ENCODE assay signal across 1 cellular context in genomic region chr20:32709029-32709527, GRCh38.
A peak's percentile ranks its signal among the peaks of the same experiment; 100 is the strongest.
TF ChIP-seq lines count a peak whose summit lies in the region.

No MANE protein-coding gene starts in this region.

TF ChIP-seq in HepG2, 621 proteins besides CTCF, POLR2A, EP300 and RAD21 (continued from another document and continues in another):
- TF ChIP-seq, protein P1, sequence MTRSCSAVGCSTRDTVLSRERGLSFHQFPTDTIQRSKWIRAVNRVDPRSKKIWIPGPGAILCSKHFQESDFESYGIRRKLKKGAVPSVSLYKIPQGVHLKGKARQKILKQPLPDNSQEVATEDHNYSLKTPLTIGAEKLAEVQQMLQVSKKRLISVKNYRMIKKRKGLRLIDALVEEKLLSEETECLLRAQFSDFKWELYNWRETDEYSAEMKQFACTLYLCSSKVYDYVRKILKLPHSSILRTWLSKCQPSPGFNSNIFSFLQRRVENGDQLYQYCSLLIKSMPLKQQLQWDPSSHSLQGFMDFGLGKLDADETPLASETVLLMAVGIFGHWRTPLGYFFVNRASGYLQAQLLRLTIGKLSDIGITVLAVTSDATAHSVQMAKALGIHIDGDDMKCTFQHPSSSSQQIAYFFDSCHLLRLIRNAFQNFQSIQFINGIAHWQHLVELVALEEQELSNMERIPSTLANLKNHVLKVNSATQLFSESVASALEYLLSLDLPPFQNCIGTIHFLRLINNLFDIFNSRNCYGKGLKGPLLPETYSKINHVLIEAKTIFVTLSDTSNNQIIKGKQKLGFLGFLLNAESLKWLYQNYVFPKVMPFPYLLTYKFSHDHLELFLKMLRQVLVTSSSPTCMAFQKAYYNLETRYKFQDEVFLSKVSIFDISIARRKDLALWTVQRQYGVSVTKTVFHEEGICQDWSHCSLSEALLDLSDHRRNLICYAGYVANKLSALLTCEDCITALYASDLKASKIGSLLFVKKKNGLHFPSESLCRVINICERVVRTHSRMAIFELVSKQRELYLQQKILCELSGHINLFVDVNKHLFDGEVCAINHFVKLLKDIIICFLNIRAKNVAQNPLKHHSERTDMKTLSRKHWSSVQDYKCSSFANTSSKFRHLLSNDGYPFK (CRISPR knock-in tag; IDR thresholded peaks at IDR 0.05; ENCODE audit: borderline replicate concordance): peak; percentile 50; the same call in 1 of the 2 replicates
- TF ChIP-seq BCL6 (CRISPR knock-in tag; IDR thresholded peaks at IDR 0.05) (peak; percentile 29; the same call in 1 of the 2 replicates), HOMEZ (CRISPR knock-in tag; IDR thresholded peaks at IDR 0.05; ENCODE audit: low read depth) (0 out of 2 replicates have a peak, but pooled peaks have one; percentile 4), ZNF160 (CRISPR knock-in tag; IDR thresholded peaks at IDR 0.05) (0 out of 2 replicates have a peak, but pooled peaks have one; percentile 38), THAP7 (CRISPR knock-in tag; IDR thresholded peaks at IDR 0.05) (0 out of 2 replicates have a peak, but pooled peaks have one; percentile 40), ZFY (CRISPR knock-in tag; IDR thresholded peaks at IDR 0.05) (peak; percentile 28), ZNF784 (CRISPR knock-in tag; IDR thresholded peaks at IDR 0.05; ENCODE audit: borderline replicate concordance) (0 out of 2 replicates have a peak, but pooled peaks have one; percentile 28), ZNF678 (CRISPR knock-in tag; IDR thresholded peaks at IDR 0.05) (0 out of 2 replicates have a peak, but pooled peaks have one; percentile 56), ZNF629 (CRISPR knock-in tag; conservative IDR thresholded peaks at IDR 0.05) (peak; percentile 76), HOXA5 (CRISPR knock-in tag; IDR thresholded peaks at IDR 0.05) (0 out of 2 replicates have a peak, but pooled peaks have one; percentile 27), MTA1 (CRISPR knock-in tag; IDR thresholded peaks at IDR 0.05; ENCODE audit: borderline replicate concordance) (peak; percentile 64; the same call in 1 of the 2 replicates), ZNF263 (CRISPR knock-in tag; IDR thresholded peaks at IDR 0.05) (peak; percentile 49; the same call in 1 of the 2 replicates), NFKB2 (CRISPR knock-in tag; IDR thresholded peaks at IDR 0.05; ENCODE audit: borderline replicate concordance) (peak; percentile 54; the same call in 1 of the 2 replicates), ZNF331 (CRISPR knock-in tag; IDR thresholded peaks at IDR 0.05) (peak; percentile 36; the same call in 1 of the 2 replicates), EHMT2 (IDR thresholded peaks at IDR 0.05; ENCODE audit: borderline replicate concordance, low read depth, low read length) (peak; percentile 58; the same call in 1 of the 2 replicates), ZNF33B (CRISPR knock-in tag; IDR thresholded peaks at IDR 0.05) (peak; percentile 57; the same call in 1 of the 2 replicates), ZBTB3 (CRISPR knock-in tag; IDR thresholded peaks at IDR 0.05; ENCODE audit: borderline replicate concordance, low read depth) (0 out of 2 replicates have a peak, but pooled peaks have one; percentile 11), MYC (CRISPR knock-in tag; IDR thresholded peaks at IDR 0.05; ENCODE audit: borderline replicate concordance) (peak; percentile 54; the same call in 1 of the 2 replicates), HIVEP1 (CRISPR knock-in tag; IDR thresholded peaks at IDR 0.05) (peak; percentile 47), ZNF33A (CRISPR knock-in tag; IDR thresholded peaks at IDR 0.05; ENCODE audit: borderline replicate concordance) (peak; percentile 97), GABPB1 (CRISPR knock-in tag; IDR thresholded peaks at IDR 0.05) (peak; percentile 12; the same call in 1 of the 2 replicates), DMAP1 (CRISPR knock-in tag; IDR thresholded peaks at IDR 0.05) (0 out of 2 replicates have a peak, but pooled peaks have one; percentile 18), PHF21A (CRISPR knock-in tag; IDR thresholded peaks at IDR 0.05) (0 out of 2 replicates have a peak, but pooled peaks have one; percentile 52), ZNF567 (CRISPR knock-in tag; IDR thresholded peaks at IDR 0.05; ENCODE audit: borderline replicate concordance) (0 out of 2 replicates have a peak, but pooled peaks have one; percentile 44), ZMYM2 (CRISPR knock-in tag; IDR thresholded peaks at IDR 0.05) (peak; percentile 95), ISL2 (CRISPR knock-in tag; IDR thresholded peaks at IDR 0.05) (0 out of 2 replicates have a peak, but pooled peaks have one; percentile 49), ADNP (CRISPR knock-in tag; IDR thresholded peaks at IDR 0.05) (peak; percentile 92), FOXJ3 (CRISPR knock-in tag; IDR thresholded peaks at IDR 0.05; ENCODE audit: borderline replicate concordance) (0 out of 2 replicates have a peak, but pooled peaks have one; percentile 26), ZNF350 (CRISPR knock-in tag; IDR thresholded peaks at IDR 0.05; ENCODE audit: borderline replicate concordance, low read depth) (peak; percentile 56; the same call in 1 of the 2 replicates), TAF1 (CRISPR knock-in tag; IDR thresholded peaks at IDR 0.05) (peak; percentile 12; the same call in 1 of the 2 replicates), GMEB1 (CRISPR knock-in tag; IDR thresholded peaks at IDR 0.05; ENCODE audit: borderline replicate concordance) (peak; percentile 31; the same call in 1 of the 2 replicates), ZNF124 (CRISPR knock-in tag; IDR thresholded peaks at IDR 0.05) (0 out of 2 replicates have a peak, but pooled peaks have one; percentile 12), ZNF264 (CRISPR knock-in tag; IDR thresholded peaks at IDR 0.05) (peak; percentile 66; the same call in 1 of the 2 replicates), ARID5B (CRISPR knock-in tag; IDR thresholded peaks at IDR 0.05) (peak; percentile 54; the same call in 1 of the 2 replicates), ZNF460 (CRISPR knock-in tag; IDR thresholded peaks at IDR 0.05; ENCODE audit: borderline replicate concordance) (peak; percentile 90), ZNF883 (CRISPR knock-in tag; IDR thresholded peaks at IDR 0.05; ENCODE audit: not compliant biosample characterization) (peak; percentile 54), WIZ (CRISPR knock-in tag; IDR thresholded peaks at IDR 0.05) (peak; percentile 28; the same call in 1 of the 2 replicates), ZNF225 (CRISPR knock-in tag; IDR thresholded peaks at IDR 0.05) (0 out of 2 replicates have a peak, but pooled peaks have one; percentile 48)
- TF ChIP-seq, protein P2, sequence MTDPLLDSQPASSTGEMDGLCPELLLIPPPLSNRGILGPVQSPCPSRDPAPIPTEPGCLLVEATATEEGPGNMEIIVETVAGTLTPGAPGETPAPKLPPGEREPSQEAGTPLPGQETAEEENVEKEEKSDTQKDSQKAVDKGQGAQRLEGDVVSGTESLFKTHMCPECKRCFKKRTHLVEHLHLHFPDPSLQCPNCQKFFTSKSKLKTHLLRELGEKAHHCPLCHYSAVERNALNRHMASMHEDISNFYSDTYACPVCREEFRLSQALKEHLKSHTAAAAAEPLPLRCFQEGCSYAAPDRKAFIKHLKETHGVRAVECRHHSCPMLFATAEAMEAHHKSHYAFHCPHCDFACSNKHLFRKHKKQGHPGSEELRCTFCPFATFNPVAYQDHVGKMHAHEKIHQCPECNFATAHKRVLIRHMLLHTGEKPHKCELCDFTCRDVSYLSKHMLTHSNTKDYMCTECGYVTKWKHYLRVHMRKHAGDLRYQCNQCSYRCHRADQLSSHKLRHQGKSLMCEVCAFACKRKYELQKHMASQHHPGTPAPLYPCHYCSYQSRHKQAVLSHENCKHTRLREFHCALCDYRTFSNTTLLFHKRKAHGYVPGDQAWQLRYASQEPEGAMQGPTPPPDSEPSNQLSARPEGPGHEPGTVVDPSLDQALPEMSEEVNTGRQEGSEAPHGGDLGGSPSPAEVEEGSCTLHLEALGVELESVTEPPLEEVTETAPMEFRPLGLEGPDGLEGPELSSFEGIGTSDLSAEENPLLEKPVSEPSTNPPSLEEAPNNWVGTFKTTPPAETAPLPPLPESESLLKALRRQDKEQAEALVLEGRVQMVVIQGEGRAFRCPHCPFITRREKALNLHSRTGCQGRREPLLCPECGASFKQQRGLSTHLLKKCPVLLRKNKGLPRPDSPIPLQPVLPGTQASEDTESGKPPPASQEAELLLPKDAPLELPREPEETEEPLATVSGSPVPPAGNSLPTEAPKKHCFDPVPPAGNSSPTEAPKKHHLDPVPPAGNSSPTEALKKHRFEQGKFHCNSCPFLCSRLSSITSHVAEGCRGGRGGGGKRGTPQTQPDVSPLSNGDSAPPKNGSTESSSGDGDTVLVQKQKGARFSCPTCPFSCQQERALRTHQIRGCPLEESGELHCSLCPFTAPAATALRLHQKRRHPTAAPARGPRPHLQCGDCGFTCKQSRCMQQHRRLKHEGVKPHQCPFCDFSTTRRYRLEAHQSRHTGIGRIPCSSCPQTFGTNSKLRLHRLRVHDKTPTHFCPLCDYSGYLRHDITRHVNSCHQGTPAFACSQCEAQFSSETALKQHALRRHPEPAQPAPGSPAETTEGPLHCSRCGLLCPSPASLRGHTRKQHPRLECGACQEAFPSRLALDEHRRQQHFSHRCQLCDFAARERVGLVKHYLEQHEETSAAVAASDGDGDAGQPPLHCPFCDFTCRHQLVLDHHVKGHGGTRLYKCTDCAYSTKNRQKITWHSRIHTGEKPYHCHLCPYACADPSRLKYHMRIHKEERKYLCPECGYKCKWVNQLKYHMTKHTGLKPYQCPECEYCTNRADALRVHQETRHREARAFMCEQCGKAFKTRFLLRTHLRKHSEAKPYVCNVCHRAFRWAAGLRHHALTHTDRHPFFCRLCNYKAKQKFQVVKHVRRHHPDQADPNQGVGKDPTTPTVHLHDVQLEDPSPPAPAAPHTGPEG (CRISPR knock-in tag; IDR thresholded peaks at IDR 0.05): 0 out of 2 replicates have a peak, but pooled peaks have one; percentile 34
- TF ChIP-seq, protein P3, sequence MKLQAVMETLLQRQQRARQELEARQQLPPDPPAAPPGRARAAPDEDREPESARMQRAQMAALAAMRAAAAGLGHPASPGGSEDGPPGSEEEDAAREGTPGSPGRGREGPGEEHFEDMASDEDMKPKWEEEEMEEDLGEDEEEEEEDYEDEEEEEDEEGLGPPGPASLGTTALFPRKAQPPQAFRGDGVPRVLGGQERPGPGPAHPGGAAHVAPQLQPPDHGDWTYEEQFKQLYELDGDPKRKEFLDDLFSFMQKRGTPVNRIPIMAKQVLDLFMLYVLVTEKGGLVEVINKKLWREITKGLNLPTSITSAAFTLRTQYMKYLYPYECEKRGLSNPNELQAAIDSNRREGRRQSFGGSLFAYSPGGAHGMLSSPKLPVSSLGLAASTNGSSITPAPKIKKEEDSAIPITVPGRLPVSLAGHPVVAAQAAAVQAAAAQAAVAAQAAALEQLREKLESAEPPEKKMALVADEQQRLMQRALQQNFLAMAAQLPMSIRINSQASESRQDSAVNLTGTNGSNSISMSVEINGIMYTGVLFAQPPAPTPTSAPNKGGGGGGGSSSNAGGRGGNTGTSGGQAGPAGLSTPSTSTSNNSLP (IDR thresholded peaks at IDR 0.05; ENCODE audit: low read depth, low read length): 0 out of 2 replicates have a peak, but pooled peaks have one; percentile 23
